8 cellular contexts compared by ENCODE assay signal in the genomic region with DNA sequence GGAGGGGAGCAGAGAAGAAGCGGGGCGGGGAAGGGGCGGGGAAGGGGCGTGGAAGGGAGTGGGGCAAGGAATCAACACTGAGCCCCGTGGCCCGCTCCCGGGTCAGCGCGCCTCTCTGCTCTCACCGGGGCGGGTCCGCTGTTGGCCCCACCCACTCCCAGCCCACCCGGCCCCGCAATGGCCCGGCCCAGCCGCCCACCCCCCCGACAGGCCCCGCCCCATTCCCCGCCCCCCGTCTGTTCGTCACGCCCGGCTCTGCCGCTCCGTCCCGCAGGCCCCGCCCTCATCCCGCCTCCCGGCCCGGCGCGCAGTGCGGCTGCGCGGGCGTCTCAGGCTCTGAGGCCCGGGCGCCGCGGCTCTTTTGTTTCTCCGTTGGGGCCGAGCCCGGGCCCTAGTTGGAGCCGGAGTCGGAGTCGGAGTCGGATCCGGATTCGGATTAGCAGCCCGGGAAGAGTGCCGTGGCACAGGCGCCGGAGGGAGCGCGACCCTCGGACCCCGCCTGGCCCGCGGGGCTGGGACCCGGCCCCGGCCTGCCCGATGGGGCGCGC. TPM values are rescaled to one million over a fixed set of nuclear protein-coding genes. Genes with fewer than 3 reads are reported as not detected.
A peak's percentile ranks its signal among the peaks of the same experiment; 100 is the strongest.
DNase-seq lines count a peak whose midpoint lies in the region; ATAC-seq, FAIRE-seq and TF ChIP-seq lines count a peak whose summit lies in the region.

A gene (plus strand): TSS at position 310 of the 548 bp plus-strand sequence. CDS start 380 bp downstream, outside the sequence.

- FAIRE-seq in astrocyte (lab: Jason Lieb, UNC), result no peak

- no peaks in the 10 kb centered on the region for H3K27me3 ChIP-seq in astrocyte (ENCODE audit: insufficient read depth, low read length)
- H3K27me3 ChIP-seq in hepatocyte, result no peaks in the 10 kb centered on the region

- peak within 1 kb of the TSS; percentile 91 for H3K27ac ChIP-seq in astrocyte (ENCODE audit: low read depth, low read length)
- H3K27ac ChIP-seq in hepatocyte, result peak within 1 kb of the TSS; percentile 96

- H3K4me2 ChIP-seq in astrocyte (ENCODE audit: low read length) (peak within 1 kb of the TSS; percentile 100), hepatocyte (peak within 1 kb of the TSS; percentile 100)

- H3K9me3 ChIP-seq in astrocyte (ENCODE audit: insufficient read depth, low read depth, low read length) (no peaks in the 10 kb centered on the region), hepatocyte (ENCODE audit: low read depth) (no peaks in the 10 kb centered on the region)

- peaks cover 3% of the 10 kb centered on the region for H3K27me3 Mint-ChIP-seq in astrocyte (ENCODE audit: low read depth, unreplicated experiment)

- peak within 1 kb of the TSS; percentile 81 for H3K27ac Mint-ChIP-seq in astrocyte (ENCODE audit: unreplicated experiment)

- WGBS in hepatocyte (ENCODE audit: low lambda C conversion rate, missing lambda C conversion rate), result 0% methylated on average over 8 of the region's 64 CpGs

- no peak for TF ChIP-seq CTCF in astrocyte (IDR thresholded peaks at IDR 0.05; ENCODE audit: insufficient read depth, low read depth, low read length)
- no peak for TF ChIP-seq CTCF in hepatocyte (IDR thresholded peaks at IDR 0.05; ENCODE audit: poor library complexity)
- no peak for TF ChIP-seq CTCF in retinal pigment epithelial cell (conservative IDR thresholded peaks at IDR 0.05; ENCODE audit: low read depth, low read length)

- H3K4me1 ChIP-seq in astrocyte (ENCODE audit: insufficient read depth, low read length), result peaks cover 17% of the 10 kb centered on the region
- H3K4me1 ChIP-seq in hepatocyte (ENCODE audit: insufficient read depth), result peaks cover 8% of the 10 kb centered on the region

- DNase-seq in NCI-H2029 treated with DMSO at 0.1 percent for 48 hours (lab: John Stamatoyannopoulos, UW), result peak; percentile 73
- DNase-seq in T-helper 9 cell, result peak; percentile 92
- DNase-seq in astrocyte (ENCODE audit: low read depth), result peak; percentile 56
- peak; percentile 97 for DNase-seq in hepatocyte (ENCODE audit: low spot score)
- peak; percentile 44 for DNase-seq in retinal pigment epithelial cell (ENCODE audit: low read depth)
- DNase-seq in cortex of kidney (lab: John Stamatoyannopoulos, UW), result no peak

- H3K79me2 ChIP-seq in astrocyte (ENCODE audit: insufficient read depth, low read length), result peaks cover 31% of the 10 kb centered on the region
- H3K79me2 ChIP-seq in hepatocyte, result peaks cover 38% of the 10 kb centered on the region

- peak within 1 kb of the TSS; percentile 70 for H3K4me3 ChIP-seq in astrocyte (ENCODE audit: insufficient read depth, low read depth, low read length)
- peak within 1 kb of the TSS; percentile 85 for H3K4me3 ChIP-seq in hepatocyte
- peak within 1 kb of the TSS; percentile 61 for H3K4me3 ChIP-seq in retinal pigment epithelial cell (ENCODE audit: low read length)

- H3K4me1 Mint-ChIP-seq in astrocyte (ENCODE audit: low read depth, unreplicated experiment), result no peaks in the 10 kb centered on the region

- H3K4me3 Mint-ChIP-seq in astrocyte (ENCODE audit: unreplicated experiment), result peak within 1 kb of the TSS; percentile 87

- ATAC-seq in GM18519 (IDR thresholded peaks at IDR 0.05; ENCODE audit: low FRiP score, unreplicated experiment) (peak; percentile 75), HG03025 (IDR thresholded peaks at IDR 0.05; ENCODE audit: low FRiP score, unreplicated experiment) (peak; percentile 81)

- peak within 1 kb of the TSS; percentile 90 for H3K9ac ChIP-seq in astrocyte (ENCODE audit: low read length)

- H4K20me1 ChIP-seq in astrocyte (ENCODE audit: insufficient read depth, low read length) (peaks cover 33% of the 10 kb centered on the region), hepatocyte (ENCODE audit: insufficient read depth, poor library complexity, severe bottlenecking) (peaks cover 27% of the 10 kb centered on the region)

- peaks cover 2% of the 10 kb centered on the region for H3K36me3 Mint-ChIP-seq in astrocyte (ENCODE audit: low read depth, unreplicated experiment)

- peak within 1 kb of the TSS; percentile 47 for H2AFZ ChIP-seq in astrocyte (ENCODE audit: low read depth, low read length)
- H2AFZ ChIP-seq in hepatocyte, result no peak within 1 kb of the TSS

- no peaks in the 10 kb centered on the region for H3K9me3 Mint-ChIP-seq in astrocyte (ENCODE audit: unreplicated experiment)

- H3K36me3 ChIP-seq in astrocyte (ENCODE audit: insufficient read depth, low read length) (no peaks in the 10 kb centered on the region), hepatocyte (replicated peaks; ENCODE audit: insufficient read depth, low read depth) (no peaks in the 10 kb centered on the region)

- H3K9me2 ChIP-seq in hepatocyte (replicated peaks; ENCODE audit: insufficient read depth), result no peaks in the 10 kb centered on the region

RNA-seq across cellular contexts. Expression of the gene that starts here (rescaled TPM):
- total RNA-seq in astrocyte, result 51.7 and 51.8 TPM in 2 replicates
- 9.4 and 9.8 TPM in 2 replicates for total RNA-seq in hepatocyte
- polyA plus RNA-seq in hepatocyte, result 11.0 and 14.8 TPM in 2 replicates
